1 cellular context compared by ENCODE assay signal in the genomic region with DNA sequence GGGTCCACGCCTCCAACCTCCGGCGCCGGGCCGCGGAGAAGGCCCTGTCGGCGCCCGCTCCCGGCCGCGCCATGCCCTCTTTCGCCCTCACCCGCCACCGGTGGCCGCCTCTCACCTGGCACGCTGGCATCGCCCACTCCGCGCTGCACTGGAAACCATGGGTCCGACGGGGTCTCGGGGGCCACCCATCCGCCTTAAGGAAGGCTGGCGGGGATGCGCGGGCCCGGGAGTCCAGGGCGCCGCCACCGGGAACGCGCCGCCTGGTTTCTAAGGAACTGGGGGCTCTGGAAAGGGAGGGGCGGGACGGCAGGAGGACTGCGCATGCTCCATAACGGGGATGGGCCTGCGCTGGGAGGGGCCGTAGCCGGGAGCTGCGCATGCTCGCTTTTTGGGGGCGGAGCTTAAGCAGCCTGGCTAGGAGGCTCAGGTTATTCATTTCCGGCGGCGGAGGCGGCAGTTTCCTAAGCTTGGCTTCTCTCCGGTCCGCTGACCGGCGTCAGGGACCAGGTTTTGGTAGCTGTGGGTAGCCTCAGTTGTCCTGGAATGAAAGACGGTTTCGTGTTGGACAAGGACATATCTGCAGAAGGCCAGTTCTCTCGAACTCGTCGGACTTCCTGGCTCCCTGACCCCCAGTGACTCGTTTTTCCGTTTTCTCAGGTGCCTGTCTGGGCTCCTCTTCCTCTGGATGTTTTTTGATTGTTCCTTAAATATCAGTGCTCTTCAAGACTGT.
A peak's percentile ranks its signal among the peaks of the same experiment; 100 is the strongest.
TF ChIP-seq lines count a peak whose summit lies in the region.

A gene with protein sequence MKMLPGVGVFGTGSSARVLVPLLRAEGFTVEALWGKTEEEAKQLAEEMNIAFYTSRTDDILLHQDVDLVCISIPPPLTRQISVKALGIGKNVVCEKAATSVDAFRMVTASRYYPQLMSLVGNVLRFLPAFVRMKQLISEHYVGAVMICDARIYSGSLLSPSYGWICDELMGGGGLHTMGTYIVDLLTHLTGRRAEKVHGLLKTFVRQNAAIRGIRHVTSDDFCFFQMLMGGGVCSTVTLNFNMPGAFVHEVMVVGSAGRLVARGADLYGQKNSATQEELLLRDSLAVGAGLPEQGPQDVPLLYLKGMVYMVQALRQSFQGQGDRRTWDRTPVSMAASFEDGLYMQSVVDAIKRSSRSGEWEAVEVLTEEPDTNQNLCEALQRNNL (minus strand): TSS at position 269 of the 730 bp plus-strand sequence. CDS start 33,601 bp downstream, outside the sequence.

TF ChIP-seq in HepG2, 621 proteins besides CTCF, POLR2A, EP300 and RAD21 (continued from another document and continues in another):
- TF ChIP-seq PRMT3 (CRISPR knock-in tag; IDR thresholded peaks at IDR 0.05; ENCODE audit: borderline replicate concordance, low read depth) (peak; percentile 28; the same call in 1 of the 2 replicates), HDAC1 (CRISPR knock-in tag; IDR thresholded peaks at IDR 0.05) (peak; percentile 98), KDM6A (CRISPR knock-in tag; IDR thresholded peaks at IDR 0.05; ENCODE audit: low read depth) (no peak), JDP2 (CRISPR knock-in tag; IDR thresholded peaks at IDR 0.05; ENCODE audit: borderline replicate concordance) (no peak), MEF2D (CRISPR knock-in tag; IDR thresholded peaks at IDR 0.05) (peak; percentile 79), ZNF451 (CRISPR knock-in tag; IDR thresholded peaks at IDR 0.05) (peak; percentile 87), ETV5 (CRISPR knock-in tag; IDR thresholded peaks at IDR 0.05; ENCODE audit: borderline replicate concordance) (peak; percentile 87), CREB1 (IDR thresholded peaks at IDR 0.05) (no peak), CREB1 (CRISPR knock-in tag; IDR thresholded peaks at IDR 0.05) (no peak), ZNF17 (CRISPR knock-in tag; IDR thresholded peaks at IDR 0.05) (no peak), MIXL1 (CRISPR knock-in tag; IDR thresholded peaks at IDR 0.05) (peak; percentile 73; the same call in 1 of the 2 replicates), ZNF441 (CRISPR knock-in tag; IDR thresholded peaks at IDR 0.05; ENCODE audit: borderline replicate concordance) (peak; percentile 45; the same call in 1 of the 2 replicates), SYNCRIP (IDR thresholded peaks at IDR 0.05; ENCODE audit: insufficient read depth, low read depth, low read length) (no peak), ZNF230 (CRISPR knock-in tag; IDR thresholded peaks at IDR 0.05) (peak; percentile 45; the same call in 1 of the 2 replicates), SRY (CRISPR knock-in tag; IDR thresholded peaks at IDR 0.05) (no peak), ARNT (IDR thresholded peaks at IDR 0.05) (no peak), ZBTB38 (CRISPR knock-in tag; IDR thresholded peaks at IDR 0.05) (peak; percentile 31; the same call in 1 of the 2 replicates), BRD4 (CRISPR knock-in tag; IDR thresholded peaks at IDR 0.05) (peak; percentile 22; the same call in 1 of the 2 replicates)
- TF ChIP-seq, protein P1, sequence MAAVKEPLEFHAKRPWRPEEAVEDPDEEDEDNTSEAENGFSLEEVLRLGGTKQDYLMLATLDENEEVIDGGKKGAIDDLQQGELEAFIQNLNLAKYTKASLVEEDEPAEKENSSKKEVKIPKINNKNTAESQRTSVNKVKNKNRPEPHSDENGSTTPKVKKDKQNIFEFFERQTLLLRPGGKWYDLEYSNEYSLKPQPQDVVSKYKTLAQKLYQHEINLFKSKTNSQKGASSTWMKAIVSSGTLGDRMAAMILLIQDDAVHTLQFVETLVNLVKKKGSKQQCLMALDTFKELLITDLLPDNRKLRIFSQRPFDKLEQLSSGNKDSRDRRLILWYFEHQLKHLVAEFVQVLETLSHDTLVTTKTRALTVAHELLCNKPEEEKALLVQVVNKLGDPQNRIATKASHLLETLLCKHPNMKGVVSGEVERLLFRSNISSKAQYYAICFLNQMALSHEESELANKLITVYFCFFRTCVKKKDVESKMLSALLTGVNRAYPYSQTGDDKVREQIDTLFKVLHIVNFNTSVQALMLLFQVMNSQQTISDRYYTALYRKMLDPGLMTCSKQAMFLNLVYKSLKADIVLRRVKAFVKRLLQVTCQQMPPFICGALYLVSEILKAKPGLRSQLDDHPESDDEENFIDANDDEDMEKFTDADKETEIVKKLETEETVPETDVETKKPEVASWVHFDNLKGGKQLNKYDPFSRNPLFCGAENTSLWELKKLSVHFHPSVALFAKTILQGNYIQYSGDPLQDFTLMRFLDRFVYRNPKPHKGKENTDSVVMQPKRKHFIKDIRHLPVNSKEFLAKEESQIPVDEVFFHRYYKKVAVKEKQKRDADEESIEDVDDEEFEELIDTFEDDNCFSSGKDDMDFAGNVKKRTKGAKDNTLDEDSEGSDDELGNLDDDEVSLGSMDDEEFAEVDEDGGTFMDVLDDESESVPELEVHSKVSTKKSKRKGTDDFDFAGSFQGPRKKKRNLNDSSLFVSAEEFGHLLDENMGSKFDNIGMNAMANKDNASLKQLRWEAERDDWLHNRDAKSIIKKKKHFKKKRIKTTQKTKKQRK (IDR thresholded peaks at IDR 0.05; ENCODE audit: low read length), result no peak
- TF ChIP-seq, protein P2, sequence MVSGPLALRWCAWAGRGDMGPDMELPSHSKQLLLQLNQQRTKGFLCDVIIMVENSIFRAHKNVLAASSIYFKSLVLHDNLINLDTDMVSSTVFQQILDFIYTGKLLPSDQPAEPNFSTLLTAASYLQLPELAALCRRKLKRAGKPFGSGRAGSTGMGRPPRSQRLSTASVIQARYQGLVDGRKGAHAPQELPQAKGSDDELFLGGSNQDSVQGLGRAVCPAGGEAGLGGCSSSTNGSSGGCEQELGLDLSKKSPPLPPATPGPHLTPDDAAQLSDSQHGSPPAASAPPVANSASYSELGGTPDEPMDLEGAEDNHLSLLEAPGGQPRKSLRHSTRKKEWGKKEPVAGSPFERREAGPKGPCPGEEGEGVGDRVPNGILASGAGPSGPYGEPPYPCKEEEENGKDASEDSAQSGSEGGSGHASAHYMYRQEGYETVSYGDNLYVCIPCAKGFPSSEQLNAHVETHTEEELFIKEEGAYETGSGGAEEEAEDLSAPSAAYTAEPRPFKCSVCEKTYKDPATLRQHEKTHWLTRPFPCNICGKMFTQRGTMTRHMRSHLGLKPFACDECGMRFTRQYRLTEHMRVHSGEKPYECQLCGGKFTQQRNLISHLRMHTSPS (CRISPR knock-in tag; IDR thresholded peaks at IDR 0.05; ENCODE audit: low read depth), result peak; percentile 91
- TF ChIP-seq, protein P3, sequence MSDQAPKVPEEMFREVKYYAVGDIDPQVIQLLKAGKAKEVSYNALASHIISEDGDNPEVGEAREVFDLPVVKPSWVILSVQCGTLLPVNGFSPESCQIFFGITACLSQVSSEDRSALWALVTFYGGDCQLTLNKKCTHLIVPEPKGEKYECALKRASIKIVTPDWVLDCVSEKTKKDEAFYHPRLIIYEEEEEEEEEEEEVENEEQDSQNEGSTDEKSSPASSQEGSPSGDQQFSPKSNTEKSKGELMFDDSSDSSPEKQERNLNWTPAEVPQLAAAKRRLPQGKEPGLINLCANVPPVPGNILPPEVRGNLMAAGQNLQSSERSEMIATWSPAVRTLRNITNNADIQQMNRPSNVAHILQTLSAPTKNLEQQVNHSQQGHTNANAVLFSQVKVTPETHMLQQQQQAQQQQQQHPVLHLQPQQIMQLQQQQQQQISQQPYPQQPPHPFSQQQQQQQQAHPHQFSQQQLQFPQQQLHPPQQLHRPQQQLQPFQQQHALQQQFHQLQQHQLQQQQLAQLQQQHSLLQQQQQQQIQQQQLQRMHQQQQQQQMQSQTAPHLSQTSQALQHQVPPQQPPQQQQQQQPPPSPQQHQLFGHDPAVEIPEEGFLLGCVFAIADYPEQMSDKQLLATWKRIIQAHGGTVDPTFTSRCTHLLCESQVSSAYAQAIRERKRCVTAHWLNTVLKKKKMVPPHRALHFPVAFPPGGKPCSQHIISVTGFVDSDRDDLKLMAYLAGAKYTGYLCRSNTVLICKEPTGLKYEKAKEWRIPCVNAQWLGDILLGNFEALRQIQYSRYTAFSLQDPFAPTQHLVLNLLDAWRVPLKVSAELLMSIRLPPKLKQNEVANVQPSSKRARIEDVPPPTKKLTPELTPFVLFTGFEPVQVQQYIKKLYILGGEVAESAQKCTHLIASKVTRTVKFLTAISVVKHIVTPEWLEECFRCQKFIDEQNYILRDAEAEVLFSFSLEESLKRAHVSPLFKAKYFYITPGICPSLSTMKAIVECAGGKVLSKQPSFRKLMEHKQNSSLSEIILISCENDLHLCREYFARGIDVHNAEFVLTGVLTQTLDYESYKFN (CRISPR knock-in tag; conservative IDR thresholded peaks at IDR 0.05), result no peak
- TF ChIP-seq, protein P4, sequence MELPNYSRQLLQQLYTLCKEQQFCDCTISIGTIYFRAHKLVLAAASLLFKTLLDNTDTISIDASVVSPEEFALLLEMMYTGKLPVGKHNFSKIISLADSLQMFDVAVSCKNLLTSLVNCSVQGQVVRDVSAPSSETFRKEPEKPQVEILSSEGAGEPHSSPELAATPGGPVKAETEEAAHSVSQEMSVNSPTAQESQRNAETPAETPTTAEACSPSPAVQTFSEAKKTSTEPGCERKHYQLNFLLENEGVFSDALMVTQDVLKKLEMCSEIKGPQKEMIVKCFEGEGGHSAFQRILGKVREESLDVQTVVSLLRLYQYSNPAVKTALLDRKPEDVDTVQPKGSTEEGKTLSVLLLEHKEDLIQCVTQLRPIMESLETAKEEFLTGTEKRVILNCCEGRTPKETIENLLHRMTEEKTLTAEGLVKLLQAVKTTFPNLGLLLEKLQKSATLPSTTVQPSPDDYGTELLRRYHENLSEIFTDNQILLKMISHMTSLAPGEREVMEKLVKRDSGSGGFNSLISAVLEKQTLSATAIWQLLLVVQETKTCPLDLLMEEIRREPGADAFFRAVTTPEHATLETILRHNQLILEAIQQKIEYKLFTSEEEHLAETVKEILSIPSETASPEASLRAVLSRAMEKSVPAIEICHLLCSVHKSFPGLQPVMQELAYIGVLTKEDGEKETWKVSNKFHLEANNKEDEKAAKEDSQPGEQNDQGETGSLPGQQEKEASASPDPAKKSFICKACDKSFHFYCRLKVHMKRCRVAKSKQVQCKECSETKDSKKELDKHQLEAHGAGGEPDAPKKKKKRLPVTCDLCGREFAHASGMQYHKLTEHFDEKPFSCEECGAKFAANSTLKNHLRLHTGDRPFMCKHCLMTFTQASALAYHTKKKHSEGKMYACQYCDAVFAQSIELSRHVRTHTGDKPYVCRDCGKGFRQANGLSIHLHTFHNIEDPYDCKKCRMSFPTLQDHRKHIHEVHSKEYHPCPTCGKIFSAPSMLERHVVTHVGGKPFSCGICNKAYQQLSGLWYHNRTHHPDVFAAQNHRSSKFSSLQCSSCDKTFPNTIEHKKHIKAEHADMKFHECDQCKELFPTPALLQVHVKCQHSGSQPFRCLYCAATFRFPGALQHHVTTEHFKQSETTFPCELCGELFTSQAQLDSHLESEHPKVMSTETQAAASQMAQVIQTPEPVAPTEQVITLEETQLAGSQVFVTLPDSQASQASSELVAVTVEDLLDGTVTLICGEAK (IDR thresholded peaks at IDR 0.05), result no peak
- TF ChIP-seq, protein P4 (CRISPR knock-in tag; IDR thresholded peaks at IDR 0.05), result peak; percentile 55; the same call in 1 of the 2 replicates
- TF ChIP-seq, protein P5, sequence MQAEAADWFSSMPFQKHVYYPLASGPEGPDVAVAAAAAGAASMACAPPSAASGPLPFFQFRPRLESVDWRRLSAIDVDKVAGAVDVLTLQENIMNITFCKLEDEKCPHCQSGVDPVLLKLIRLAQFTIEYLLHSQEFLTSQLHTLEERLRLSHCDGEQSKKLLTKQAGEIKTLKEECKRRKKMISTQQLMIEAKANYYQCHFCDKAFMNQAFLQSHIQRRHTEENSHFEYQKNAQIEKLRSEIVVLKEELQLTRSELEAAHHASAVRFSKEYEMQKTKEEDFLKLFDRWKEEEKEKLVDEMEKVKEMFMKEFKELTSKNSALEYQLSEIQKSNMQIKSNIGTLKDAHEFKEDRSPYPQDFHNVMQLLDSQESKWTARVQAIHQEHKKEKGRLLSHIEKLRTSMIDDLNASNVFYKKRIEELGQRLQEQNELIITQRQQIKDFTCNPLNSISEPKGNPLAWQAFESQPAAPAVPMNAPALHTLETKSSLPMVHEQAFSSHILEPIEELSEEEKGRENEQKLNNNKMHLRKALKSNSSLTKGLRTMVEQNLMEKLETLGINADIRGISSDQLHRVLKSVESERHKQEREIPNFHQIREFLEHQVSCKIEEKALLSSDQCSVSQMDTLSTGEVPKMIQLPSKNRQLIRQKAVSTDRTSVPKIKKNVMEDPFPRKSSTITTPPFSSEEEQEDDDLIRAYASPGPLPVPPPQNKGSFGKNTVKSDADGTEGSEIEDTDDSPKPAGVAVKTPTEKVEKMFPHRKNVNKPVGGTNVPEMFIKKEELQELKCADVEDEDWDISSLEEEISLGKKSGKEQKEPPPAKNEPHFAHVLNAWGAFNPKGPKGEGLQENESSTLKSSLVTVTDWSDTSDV (CRISPR knock-in tag; IDR thresholded peaks at IDR 0.05), result peak; percentile 80
- TF ChIP-seq, protein P6, sequence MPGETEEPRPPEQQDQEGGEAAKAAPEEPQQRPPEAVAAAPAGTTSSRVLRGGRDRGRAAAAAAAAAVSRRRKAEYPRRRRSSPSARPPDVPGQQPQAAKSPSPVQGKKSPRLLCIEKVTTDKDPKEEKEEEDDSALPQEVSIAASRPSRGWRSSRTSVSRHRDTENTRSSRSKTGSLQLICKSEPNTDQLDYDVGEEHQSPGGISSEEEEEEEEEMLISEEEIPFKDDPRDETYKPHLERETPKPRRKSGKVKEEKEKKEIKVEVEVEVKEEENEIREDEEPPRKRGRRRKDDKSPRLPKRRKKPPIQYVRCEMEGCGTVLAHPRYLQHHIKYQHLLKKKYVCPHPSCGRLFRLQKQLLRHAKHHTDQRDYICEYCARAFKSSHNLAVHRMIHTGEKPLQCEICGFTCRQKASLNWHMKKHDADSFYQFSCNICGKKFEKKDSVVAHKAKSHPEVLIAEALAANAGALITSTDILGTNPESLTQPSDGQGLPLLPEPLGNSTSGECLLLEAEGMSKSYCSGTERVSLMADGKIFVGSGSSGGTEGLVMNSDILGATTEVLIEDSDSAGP (CRISPR knock-in tag; IDR thresholded peaks at IDR 0.05; ENCODE audit: borderline replicate concordance), result peak; percentile 91; the same call in 1 of the 2 replicates
